8 cellular contexts compared by ENCODE assay signal in genomic region chr1:221439734-221440436, GRCh38.
DNase-seq lines count a peak whose midpoint lies in the region; ATAC-seq and TF ChIP-seq lines count a peak whose summit lies in the region.

No MANE protein-coding gene starts in this region.

- H3K27me3 ChIP-seq in RWPE2 (ENCODE audit: insufficient read depth, poor library complexity, severe bottlenecking) = no peaks in the 10 kb centered on the region

- ATAC-seq in GM18511 (IDR thresholded peaks at IDR 0.05; ENCODE audit: unreplicated experiment) (peak; percentile 40), RWPE2 (ENCODE audit: low read depth) (peak; percentile 70), GM21619 (IDR thresholded peaks at IDR 0.05; ENCODE audit: unreplicated experiment) (no peak), HG02610 (IDR thresholded peaks at IDR 0.05; ENCODE audit: unreplicated experiment) (no peak)

- TF ChIP-seq CTCF in RWPE2 (IDR thresholded peaks at IDR 0.05; ENCODE audit: poor library complexity, severe bottlenecking) = no peak

- no peaks in the 10 kb centered on the region for H3K36me3 ChIP-seq in RWPE2 (ENCODE audit: low read depth)

- DNase-seq in RWPE2 (ENCODE audit: low spot score) (no peak), dermis blood vessel endothelial cell (peak; percentile 93), pulmonary artery endothelial cell (ENCODE audit: low read depth, low spot score) (peak; percentile 92), ecto neural progenitor cell (ENCODE audit: low spot score) (no peak), HUDEP-2 (lab: John Stamatoyannopoulos, UW; ENCODE audit: unreplicated experiment in 76 of 76) (no peak)

- H3K9me3 ChIP-seq in RWPE2 (ENCODE audit: severe bottlenecking) = no peaks in the 10 kb centered on the region

- peaks cover 24% of the 10 kb centered on the region for H3K4me1 ChIP-seq in RWPE2 (ENCODE audit: insufficient read depth, poor library complexity, severe bottlenecking)

- no peak overlapping the region for H3K4me3 ChIP-seq in RWPE2 (ENCODE audit: severe bottlenecking)

- peak overlapping the region; percentile 92 for H3K27ac ChIP-seq in RWPE2 (ENCODE audit: poor library complexity, severe bottlenecking)

Comparison
In these comparisons a context has a peak if more than half of its experiments do, and no peak if none do; other contexts are left out.
1. ATAC-seq: peak in GM18511 (single experiment) and RWPE2 (single experiment); none in GM21619 (single experiment) and HG02610 (single experiment).
2. DNase-seq: peak in dermis blood vessel endothelial cell (single experiment) and pulmonary artery endothelial cell (single experiment); none in RWPE2 (single experiment), ecto neural progenitor cell (single experiment) and HUDEP-2 (0 of 76).